Comparison of ENCODE assay signal across 1 cellular context in genomic region chr2:74419345-74419744, GRCh38.
TF ChIP-seq lines count a peak whose summit lies in the region.

No MANE protein-coding gene starts in this region.

TF ChIP-seq in K562, 482 proteins besides CTCF, POLR2A, EP300 and RAD21:
- TF ChIP-seq ZNF512 (tag; IDR thresholded peaks at IDR 0.05) (peak; percentile 14; the same call in 1 of the 2 replicates), KAT7 (CRISPR knock-in tag; IDR thresholded peaks at IDR 0.05; ENCODE audit: borderline replicate concordance) (no peak)
